In genomic region chr22:25403284-25403606, GRCh38 we compare ENCODE assay signal across 9 cellular contexts.
DNase-seq lines count a peak whose midpoint lies in the region; ATAC-seq and TF ChIP-seq lines count a peak whose summit lies in the region.
"Had no signal": no experiment of that assay in that cellular context is flagged by ENCODE, and none has a peak within 500 bp of the region (broad histone marks: within the 10 kb centered on the region; RNA-seq: fewer than 3 reads in every experiment).

No MANE protein-coding gene starts in this region.

- peaks cover 34% of the 10 kb centered on the region for H3K4me1 Mint-ChIP-seq in stimulated activated naive CD8-positive, alpha-beta T cell treated with anti-CD3 and anti-CD28 coated beads, Interleukin-15, Interleukin-2, amounts not matched to agents 100 ng/mL and 50 ng/mL, for 24 hours (ENCODE audit: low read depth)
- H3K4me1 Mint-ChIP-seq in MCF 10A (ENCODE audit: insufficient read depth, unreplicated experiment): peaks cover 23% of the 10 kb centered on the region

- no peaks in the 10 kb centered on the region for H3K9me3 Mint-ChIP-seq in stimulated activated naive CD8-positive, alpha-beta T cell treated with anti-CD3 and anti-CD28 coated beads, Interleukin-15, Interleukin-2, amounts not matched to agents 100 ng/mL and 50 ng/mL, for 24 hours
- no peaks in the 10 kb centered on the region for H3K9me3 Mint-ChIP-seq in MCF 10A (ENCODE audit: unreplicated experiment)

- peak overlapping the region; percentile 73 for H3K27ac Mint-ChIP-seq in stimulated activated naive CD8-positive, alpha-beta T cell treated with anti-CD3 and anti-CD28 coated beads, Interleukin-15, Interleukin-2, amounts not matched to agents 100 ng/mL and 50 ng/mL, for 24 hours
- H3K27ac Mint-ChIP-seq in MCF 10A (ENCODE audit: low read depth, unreplicated experiment): peak overlapping the region; percentile 88

- peak overlapping the region; percentile 76 for H3K27ac ChIP-seq in muscle layer of duodenum (ENCODE audit: low read length)

- no peak for ATAC-seq in stimulated activated naive CD8-positive, alpha-beta T cell treated with anti-CD3 and anti-CD28 coated beads, Interleukin-15, Interleukin-2, amounts not matched to agents 100 U/mL and 50 U/mL, for 24 hours

- CTCF ChIA-PET in MCF 10A (lab: Yijun Ruan, JAX): interaction anchor here (0.5 to 2.0 kb wide), 7 partner anchors 24 to 824 kb away, joined by 3 to 7 read pairs (median 3); no protein-coding TSS in a partner anchor

- H3K4me3 ChIP-seq in muscle layer of duodenum (ENCODE audit: low read depth in 1 of 2, low read length in 2 of 2): peak overlapping the region; percentile 70 to 76

- DNase-seq in stimulated activated naive CD8-positive, alpha-beta T cell treated with anti-CD3 and anti-CD28 coated beads, Interleukin-15, Interleukin-2, amounts not matched to agents 100 U/mL and 50 U/mL, for 24 hours: no peak
- DNase-seq in MCF 10A (ENCODE audit: unreplicated experiment): no peak
- no peak for DNase-seq in T1000 (lab: John Stamatoyannopoulos, UW)
- DNase-seq in GM03348 (ENCODE audit: low spot score): no peak
- no peak for DNase-seq in A172 (ENCODE audit: low spot score)
- no peak for DNase-seq in NCI-H524 (lab: John Stamatoyannopoulos, UW)
- DNase-seq: NCI-H1105 had no signal

- TF ChIP-seq CTCF in MCF 10A (IDR thresholded peaks at IDR 0.05; ENCODE audit: unreplicated experiment): no peak

- TSS peak; percentile 38 for BruUV-seq in MCF 10A (replicated peaks; lab: Mats Ljungman, UMichigan)

- peak overlapping the region; percentile 91 for H3K4me3 Mint-ChIP-seq in stimulated activated naive CD8-positive, alpha-beta T cell treated with anti-CD3 and anti-CD28 coated beads, Interleukin-15, Interleukin-2, amounts not matched to agents 100 ng/mL and 50 ng/mL, for 24 hours
- H3K4me3 Mint-ChIP-seq in MCF 10A (ENCODE audit: unreplicated experiment): peak overlapping the region; percentile 83

- H3K4me1 ChIP-seq in muscle layer of duodenum (ENCODE audit: control insufficient read depth in 1 of 2, insufficient read depth in 2 of 2, low read length in 2 of 2): peaks cover 17 to 24% of the 10 kb centered on the region in 2 donors

- no peaks in the 10 kb centered on the region for H3K27me3 Mint-ChIP-seq in stimulated activated naive CD8-positive, alpha-beta T cell treated with anti-CD3 and anti-CD28 coated beads, Interleukin-15, Interleukin-2, amounts not matched to agents 100 ng/mL and 50 ng/mL, for 24 hours
- no peaks in the 10 kb centered on the region for H3K27me3 Mint-ChIP-seq in MCF 10A (ENCODE audit: insufficient read depth, unreplicated experiment)

- no peaks in the 10 kb centered on the region for H3K9me3 ChIP-seq in muscle layer of duodenum (ENCODE audit: control insufficient read depth in 1 of 2, low read length in 2 of 2)

- H3K36me3 Mint-ChIP-seq in stimulated activated naive CD8-positive, alpha-beta T cell treated with anti-CD3 and anti-CD28 coated beads, Interleukin-15, Interleukin-2, amounts not matched to agents 100 ng/mL and 50 ng/mL, for 24 hours (ENCODE audit: low read depth): no peaks in the 10 kb centered on the region
- no peaks in the 10 kb centered on the region for H3K36me3 Mint-ChIP-seq in MCF 10A (ENCODE audit: insufficient read depth, unreplicated experiment)

- intact Hi-C loops in MCF 10A (cut with micrococcal nuclease): loop anchor here (5.0 kb wide), 2 partner anchors 41 to 44 kb away; no protein-coding TSS in a partner anchor

- H3K27me3 ChIP-seq in muscle layer of duodenum (ENCODE audit: low read depth, low read length): no peaks in the 10 kb centered on the region

- no peaks in the 10 kb centered on the region for H3K36me3 ChIP-seq in muscle layer of duodenum (ENCODE audit: control insufficient read depth in 1 of 2, insufficient read depth in 2 of 2, low read length in 2 of 2)

- POLR2A ChIA-PET in MCF 10A (lab: Yijun Ruan, JAX): interaction anchor here (0.7 to 2.7 kb wide), 5 partner anchors 13 to 509 kb away, joined by 3 to 8 read pairs (median 4); no protein-coding TSS in a partner anchor
